Comparison of ENCODE assay signal across 9 cellular contexts in genomic region chr3:32432711-32433530, GRCh38.
A peak's percentile ranks its signal among the peaks of the same experiment; 100 is the strongest.
DNase-seq lines count a peak whose midpoint lies in the region; ATAC-seq lines count a peak whose summit lies in the region.
"Had no signal": no experiment of that assay in that cellular context is flagged by ENCODE, and none has a peak within 500 bp of the region (broad histone marks: within the 10 kb centered on the region; RNA-seq: fewer than 3 reads in every experiment).

No MANE protein-coding gene starts in this region.

- no peaks in the 10 kb centered on the region for H3K27me3 Mint-ChIP-seq in effector memory CD8-positive, alpha-beta T cell

- H3K36me3 Mint-ChIP-seq in effector memory CD8-positive, alpha-beta T cell (ENCODE audit: insufficient read depth) = peaks cover 13% of the 10 kb centered on the region

- peak overlapping the region; percentile 2; the same call in 1 of the 2 replicates for H3K27ac ChIP-seq in BLaER1

- ATAC-seq in GM19395 (IDR thresholded peaks at IDR 0.05; ENCODE audit: unreplicated experiment) (peak; percentile 39), HG03575 (IDR thresholded peaks at IDR 0.05; ENCODE audit: extremely low read depth, insufficient number of reproducible peaks, low FRiP score, unreplicated experiment) (peak; percentile 27), HG03521 (IDR thresholded peaks at IDR 0.05; ENCODE audit: unreplicated experiment) (no peak), HG03039 (IDR thresholded peaks at IDR 0.05; ENCODE audit: unreplicated experiment) (no peak)
- ATAC-seq in effector memory CD8-positive, alpha-beta T cell (replicated peaks) = peak; percentile 51

- no peak overlapping the region for H3K4me3 ChIP-seq in BLaER1

- H3K9me3 Mint-ChIP-seq in effector memory CD8-positive, alpha-beta T cell = no peaks in the 10 kb centered on the region

- DNase-seq in effector memory CD8-positive, alpha-beta T cell = peak in 2 of 3 experiments; percentile 35 to 41
- no peak for DNase-seq in cerebellar nuclear complex (lab: John Stamatoyannopoulos, UW)
- no peak for DNase-seq in NCI-H2081 (lab: John Stamatoyannopoulos, UW)
- DNase-seq: RPMI8226 had no signal

- peaks cover 75% of the 10 kb centered on the region for H3K4me1 ChIP-seq in BLaER1

- peaks cover 100% of the 10 kb centered on the region for H4K20me1 ChIP-seq in BLaER1

- H3K4me1 Mint-ChIP-seq in effector memory CD8-positive, alpha-beta T cell (ENCODE audit: low read depth in 2 of 2) = peaks cover 57 to 74% of the 10 kb centered on the region in 2 donors

- no peaks in the 10 kb centered on the region for H3K9me3 ChIP-seq in BLaER1

- H3K9ac ChIP-seq in BLaER1 = no peak overlapping the region

- peaks cover 41% of the 10 kb centered on the region for H3K36me3 ChIP-seq in BLaER1

- H3K27me3 ChIP-seq in BLaER1 = no peaks in the 10 kb centered on the region

- peak overlapping the region; percentile 96 to 99 for H3K27ac Mint-ChIP-seq in effector memory CD8-positive, alpha-beta T cell

- peak overlapping the region; percentile 76 to 83 for H3K4me3 Mint-ChIP-seq in effector memory CD8-positive, alpha-beta T cell

- H3K4me2 ChIP-seq in BLaER1 = peak overlapping the region; percentile 33

Comparison
In these comparisons a context has a peak if more than half of its experiments do, and no peak if none do; other contexts are left out.
1. ATAC-seq: peak in GM19395 (single experiment), HG03575 (single experiment) and effector memory CD8-positive, alpha-beta T cell (single experiment); none in HG03521 (single experiment) and HG03039 (single experiment).
2. DNase-seq: peak in effector memory CD8-positive, alpha-beta T cell (2 of 3); none in cerebellar nuclear complex (0 of 2) and NCI-H2081 (0 of 2).